Comparison of ENCODE assay signal across 7 cellular contexts in the genomic region with DNA sequence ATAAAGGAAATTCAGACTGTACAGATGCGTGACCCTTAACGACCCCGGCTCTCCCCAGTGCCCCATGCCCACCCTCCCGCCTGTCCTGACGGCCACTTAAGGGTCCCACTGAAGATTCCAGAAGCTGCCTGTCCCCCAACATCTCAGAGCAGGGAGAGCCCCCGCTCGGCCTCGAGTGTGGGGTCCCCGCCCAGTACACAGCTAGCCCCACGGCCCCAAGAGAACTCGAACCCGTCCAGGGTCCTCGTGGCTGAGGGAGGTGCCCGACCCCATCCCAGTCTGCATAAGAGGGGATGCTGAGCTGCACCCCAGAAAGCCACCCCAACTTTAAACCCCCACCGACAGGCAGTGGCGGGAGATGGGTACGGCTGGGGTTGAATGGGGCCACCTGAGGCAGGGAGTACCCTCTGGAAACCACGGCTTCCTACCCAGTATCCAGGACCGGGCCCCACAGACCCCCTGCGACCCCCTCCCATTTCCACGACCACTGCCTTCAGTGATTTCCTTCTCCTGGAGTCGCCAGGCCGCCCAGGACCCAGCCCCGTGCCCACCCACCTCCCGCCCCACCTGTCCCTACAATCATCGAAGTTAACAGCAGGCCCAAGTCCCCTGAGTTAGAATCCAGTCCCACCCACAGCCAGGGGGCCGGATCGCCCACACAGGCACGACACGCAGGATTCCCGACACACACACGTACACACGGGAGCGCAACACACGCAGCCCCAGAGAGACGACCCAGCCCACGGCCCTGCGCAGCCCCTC.
DNase-seq lines count a peak whose midpoint lies in the region; ATAC-seq and TF ChIP-seq lines count a peak whose summit lies in the region.
"Not testable (repeated sequence)": the region's sequence is repeated elsewhere in the genome, so short reads cannot be mapped to it uniquely, and the experiment has no call there.

No MANE protein-coding gene starts in this region.

- H3K27me3 Mint-ChIP-seq in T-helper 17 cell; central memory CD8-positive, alpha-beta T cell; naive thymus-derived CD4-positive, alpha-beta T cell; stimulated activated naive CD8-positive, alpha-beta T cell treated with anti-CD3 and anti-CD28 coated beads, Interleukin-15, amount 100 ng/mL, for 72 hours: not testable (repeated sequence)

- not testable (repeated sequence) for H3K4me3 Mint-ChIP-seq in T-helper 17 cell; central memory CD8-positive, alpha-beta T cell; naive thymus-derived CD4-positive, alpha-beta T cell; stimulated activated naive CD8-positive, alpha-beta T cell treated with anti-CD3 and anti-CD28 coated beads, Interleukin-15, amount 100 ng/mL, for 72 hours

- POLR2A ChIA-PET in naive thymus-derived CD4-positive, alpha-beta T cell (lab: Charles Lee), result not testable (repeated sequence)

- not testable (repeated sequence) for H3K4me1 ChIP-seq in gastroesophageal sphincter; right cardiac atrium (ENCODE audit: control insufficient read depth, insufficient read depth, low read length); naive thymus-derived CD4-positive, alpha-beta T cell (ENCODE audit: control insufficient read depth in 2 of 2, insufficient read depth in 2 of 2, low read length in 2 of 2); upper lobe of right lung

- H3K4me3 ChIP-seq in gastroesophageal sphincter; right cardiac atrium (ENCODE audit: low read length); naive thymus-derived CD4-positive, alpha-beta T cell (ENCODE audit: low read length); upper lobe of right lung: not testable (repeated sequence)

- H3K27ac Mint-ChIP-seq in T-helper 17 cell; central memory CD8-positive, alpha-beta T cell (ENCODE audit: low read depth); naive thymus-derived CD4-positive, alpha-beta T cell; stimulated activated naive CD8-positive, alpha-beta T cell treated with anti-CD3 and anti-CD28 coated beads, Interleukin-15, amount 100 ng/mL, for 72 hours: not testable (repeated sequence)

- no CpG with 5 or more reads among the region's 38 CpGs for WGBS in gastroesophageal sphincter (ENCODE audit: low coverage in 1 of 2), 2 donors
- 86% methylated on average over 33 of the region's 38 CpGs for WGBS in right cardiac atrium

- TF ChIP-seq EP300 in gastroesophageal sphincter (IDR thresholded peaks at IDR 0.05), result not testable (repeated sequence)

- DNase-seq in T-helper 17 cell; central memory CD8-positive, alpha-beta T cell (ENCODE audit: low spot score in 2 of 2); right cardiac atrium; naive thymus-derived CD4-positive, alpha-beta T cell; stimulated activated naive CD8-positive, alpha-beta T cell treated with anti-CD3 and anti-CD28 coated beads, Interleukin-15, amount 100 ng/mL, for 72 hours; upper lobe of right lung: not testable (repeated sequence)

- H3K36me3 ChIP-seq in gastroesophageal sphincter; naive thymus-derived CD4-positive, alpha-beta T cell (ENCODE audit: control insufficient read depth in 2 of 3, insufficient read depth in 3 of 3, low read length in 3 of 3); upper lobe of right lung: not testable (repeated sequence)

- TF ChIP-seq CTCF in gastroesophageal sphincter (IDR thresholded peaks at IDR 0.05); upper lobe of right lung (IDR thresholded peaks at IDR 0.05): not testable (repeated sequence)

- not testable (repeated sequence) for TF ChIP-seq POLR2A in gastroesophageal sphincter (IDR thresholded peaks at IDR 0.05)

- not testable (repeated sequence) for H3K9me3 ChIP-seq in T-helper 17 cell (ENCODE audit: control insufficient read depth, low read length, poor library complexity, severe bottlenecking); gastroesophageal sphincter; right cardiac atrium (ENCODE audit: control insufficient read depth, low read length); naive thymus-derived CD4-positive, alpha-beta T cell (ENCODE audit: control insufficient read depth in 2 of 3, low read length in 3 of 3); upper lobe of right lung

- peak; percentile 19 for ATAC-seq in T-helper 17 cell
- peak; percentile 28 for ATAC-seq in central memory CD8-positive, alpha-beta T cell (replicated peaks; ENCODE audit: extremely low read depth, poor library complexity, severe bottlenecking)
- ATAC-seq in gastroesophageal sphincter, result peak; percentile 46
- peak; percentile 49 to 63 for ATAC-seq in right cardiac atrium
- ATAC-seq in naive thymus-derived CD4-positive, alpha-beta T cell, result peak; percentile 12
- ATAC-seq in stimulated activated naive CD8-positive, alpha-beta T cell treated with anti-CD3 and anti-CD28 coated beads, Interleukin-15, amount 100 ng/mL, for 72 hours, result peak; percentile 37
- ATAC-seq in upper lobe of right lung, result peak; percentile 48

- H3K4me1 Mint-ChIP-seq in T-helper 17 cell; central memory CD8-positive, alpha-beta T cell; naive thymus-derived CD4-positive, alpha-beta T cell; stimulated activated naive CD8-positive, alpha-beta T cell treated with anti-CD3 and anti-CD28 coated beads, Interleukin-15, amount 100 ng/mL, for 72 hours: not testable (repeated sequence)

- not testable (repeated sequence) for H3K27ac ChIP-seq in gastroesophageal sphincter; right cardiac atrium (ENCODE audit: low read length); naive thymus-derived CD4-positive, alpha-beta T cell (ENCODE audit: low read depth, low read length); upper lobe of right lung

- CTCF ChIA-PET in naive thymus-derived CD4-positive, alpha-beta T cell (lab: Charles Lee), result not testable (repeated sequence)

- H3K27me3 ChIP-seq in gastroesophageal sphincter; right cardiac atrium (ENCODE audit: control insufficient read depth, insufficient read depth); naive thymus-derived CD4-positive, alpha-beta T cell (ENCODE audit: control insufficient read depth in 2 of 2, insufficient read depth in 2 of 2, low read length in 2 of 2); upper lobe of right lung: not testable (repeated sequence)

- intact Hi-C loops in right cardiac atrium (cut with DNase I); naive thymus-derived CD4-positive, alpha-beta T cell (cut with micrococcal nuclease); upper lobe of right lung (cut with DNase I): not testable (repeated sequence)

- H3K36me3 Mint-ChIP-seq in T-helper 17 cell (ENCODE audit: low read depth); central memory CD8-positive, alpha-beta T cell (ENCODE audit: insufficient read depth); naive thymus-derived CD4-positive, alpha-beta T cell: not testable (repeated sequence)

- H3K9me3 Mint-ChIP-seq in central memory CD8-positive, alpha-beta T cell; naive thymus-derived CD4-positive, alpha-beta T cell; stimulated activated naive CD8-positive, alpha-beta T cell treated with anti-CD3 and anti-CD28 coated beads, Interleukin-15, amount 100 ng/mL, for 72 hours: not testable (repeated sequence)
